Comparison of ENCODE assay signal across 8 cellular contexts in the genomic region with DNA sequence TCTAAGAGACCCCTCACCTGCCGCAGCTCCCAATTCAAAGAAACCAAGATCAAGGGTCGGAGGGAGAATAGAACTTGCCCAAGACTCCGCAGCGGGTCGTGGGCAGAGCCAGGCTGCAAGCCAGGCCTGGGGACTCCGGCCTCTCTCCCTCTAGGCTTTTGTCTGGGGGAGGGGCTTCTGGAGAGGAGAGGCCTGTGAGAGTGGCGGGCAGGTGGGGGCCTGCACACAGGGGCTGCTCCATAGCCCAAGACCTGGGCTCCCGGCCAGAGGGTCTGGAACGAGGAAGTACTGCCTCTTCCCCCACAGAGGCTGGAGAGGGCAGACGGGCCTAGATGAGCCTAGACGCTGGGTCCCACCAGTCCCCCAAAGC. TPM values are rescaled to one million over a fixed set of nuclear protein-coding genes. Genes with fewer than 3 reads are reported as not detected.
DNase-seq lines count a peak whose midpoint lies in the region; ATAC-seq, FAIRE-seq and TF ChIP-seq lines count a peak whose summit lies in the region.

No MANE protein-coding gene starts in this region.

- CTCF ChIA-PET in Caco-2 (lab: Charles Lee) (no interaction called here), H1 (lab: Charles Lee; ENCODE audit: partially characterized antibody) (interaction anchor here (1.0 to 1.9 kb wide), 6 partner anchors 8 to 162 kb away, joined by 3 to 13 read pairs (median 4); no protein-coding TSS in a partner anchor)

- H3K36me3 ChIP-seq in Caco-2 (ENCODE audit: control insufficient read depth, insufficient read depth, low read length) (no peaks in the 10 kb centered on the region), Peyer's patch (peaks cover 0 to 8% (median 0%) of the 10 kb centered on the region in 3 donors), H1 (ENCODE audit: control insufficient read depth in 2 of 4, insufficient read depth in 4 of 4, low read length in 3 of 4) (no peaks in the 10 kb centered on the region), neutrophil (no peaks in the 10 kb centered on the region)

- peak overlapping the region; percentile 47 for H3K27ac Mint-ChIP-seq in Caco-2 (ENCODE audit: unreplicated experiment)

- DNase-seq in Caco-2 (no peak), Peyer's patch (no peak), H1 (ENCODE audit: low read depth in 1 of 2, low spot score in 2 of 2) (peak in 1 of 2 experiments; percentile 56), HT-29 (ENCODE audit: low spot score) (no peak)

- no peak overlapping the region for H3K4me3 Mint-ChIP-seq in Caco-2 (ENCODE audit: unreplicated experiment)

- intact Hi-C loops in Caco-2 (cut with micrococcal nuclease; ENCODE audit: unreplicated experiment) = no loop called here

- H4K5ac ChIP-seq in H1 (ENCODE audit: insufficient read length, low read depth, low read length) = no peak overlapping the region

- no peak overlapping the region for H4K8ac ChIP-seq in H1 (ENCODE audit: extremely low read depth, insufficient read depth, low read length)

- TF ChIP-seq EP300 in H1 (IDR thresholded peaks at IDR 0.05; ENCODE audit: borderline replicate concordance in 1 of 2, low read depth in 2 of 2, low read length in 2 of 2) = no peak

- no peak overlapping the region for H3K9ac ChIP-seq in H1 (replicated peaks in 1 of 4; ENCODE audit: extremely low read depth in 1 of 4, low read depth in 3 of 4, low read length in 3 of 4)

- 0 out of 4 replicates have a peak overlapping the region, but pooled peaks of 1 of the 2 experiments have one; percentile 3 for H3K4me2 ChIP-seq in H1 (ENCODE audit: insufficient read depth in 1 of 2, low read depth in 2 of 2, low read length in 2 of 2)

- no peaks in the 10 kb centered on the region for H3K9me3 Mint-ChIP-seq in Caco-2 (ENCODE audit: unreplicated experiment)

- TF ChIP-seq POLR2A in Peyer's patch (IDR thresholded peaks at IDR 0.05) = no peak
- TF ChIP-seq POLR2A in H1 (IDR thresholded peaks at IDR 0.05; ENCODE audit: control extremely low read depth in 1 of 2, low read depth in 2 of 2, low read length in 2 of 2) = no peak

- no peak overlapping the region for H3K4ac ChIP-seq in H1 (replicated peaks; ENCODE audit: insufficient read length, low read depth, low read length)

- H3K79me1 ChIP-seq in H1 (ENCODE audit: low read depth, low read length) = no peaks in the 10 kb centered on the region

- peaks cover 0 to 1% of the 10 kb centered on the region in 2 experiments for H4K20me1 ChIP-seq in H1 (replicated peaks in 1 of 2; ENCODE audit: control insufficient read depth in 1 of 2, insufficient read depth in 2 of 2, low read length in 2 of 2)

- H4K91ac ChIP-seq in H1 (replicated peaks; ENCODE audit: insufficient read length, low read length) = no peak overlapping the region

- no peaks in the 10 kb centered on the region; the same call in 1 of the 2 replicates for H3K23me2 ChIP-seq in H1 (ENCODE audit: low read depth, low read length)

- H3K23ac ChIP-seq in H1 (ENCODE audit: insufficient read length) = no peak overlapping the region

- H2BK120ac ChIP-seq in H1 (replicated peaks; ENCODE audit: low read depth, low read length) = no peak overlapping the region

- no peak overlapping the region for H2BK12ac ChIP-seq in H1 (ENCODE audit: low read depth, low read length)

- no peaks in the 10 kb centered on the region for H3K79me2 ChIP-seq in H1 (ENCODE audit: control insufficient read depth in 1 of 2, insufficient read depth in 2 of 2, low read length in 2 of 2)

- peaks cover 7% of the 10 kb centered on the region for H3K4me1 Mint-ChIP-seq in Caco-2 (ENCODE audit: low read depth, unreplicated experiment)

- H2BK20ac ChIP-seq in H1 (ENCODE audit: low read length) = no peak overlapping the region

- H3K27me3 Mint-ChIP-seq in Caco-2 (ENCODE audit: insufficient read depth, unreplicated experiment) = no peaks in the 10 kb centered on the region

- FAIRE-seq in H1 (lab: Jason Lieb, UNC) = no peak

- no peak for TF ChIP-seq RAD21 in H1 (IDR thresholded peaks at IDR 0.05 in 1 of 2, conservative IDR thresholded peaks at IDR 0.05 in 1 of 2; ENCODE audit: low read depth in 2 of 2, low read length in 2 of 2)

- no peak overlapping the region for H3K56ac ChIP-seq in H1 (replicated peaks; ENCODE audit: insufficient read length, low read depth, low read length)

- peak overlapping the region; percentile 79; the same call in 1 of the 2 replicates for H2BK5ac ChIP-seq in H1 (ENCODE audit: low read depth, low read length)

- H3K36me3 Mint-ChIP-seq in Caco-2 (ENCODE audit: insufficient read depth, unreplicated experiment) = peaks cover 6% of the 10 kb centered on the region

- no peak overlapping the region for H2AK5ac ChIP-seq in H1 (ENCODE audit: low read depth, low read length)

- H3K4me1 ChIP-seq in Caco-2 (peaks cover 30% of the 10 kb centered on the region), Peyer's patch (peaks cover 0 to 57% (median 52%) of the 10 kb centered on the region in 4 donors), H1 (replicated peaks in 1 of 4; ENCODE audit: control insufficient read depth in 3 of 4, insufficient read depth in 4 of 4, low read length in 3 of 4) (peaks cover 3 to 25% (median 10%) of the 10 kb centered on the region in 4 experiments), neutrophil (ENCODE audit: control insufficient read depth in 1 of 2, insufficient read depth in 1 of 2, low read depth in 1 of 2, low read length in 1 of 2) (peaks cover 28 to 30% of the 10 kb centered on the region in 2 experiments)

- ATAC-seq in HG03565 (IDR thresholded peaks at IDR 0.05; ENCODE audit: unreplicated experiment) (no peak), GM21423 (IDR thresholded peaks at IDR 0.05; ENCODE audit: unreplicated experiment) (no peak), HG02623 (IDR thresholded peaks at IDR 0.05; ENCODE audit: unreplicated experiment) (no peak)

- H3K18ac ChIP-seq in H1 (ENCODE audit: extremely low read depth, low read length) = peak overlapping the region; percentile 53; the same call in 1 of the 2 replicates

- TF ChIP-seq CTCF in Caco-2 (IDR thresholded peaks at IDR 0.05; ENCODE audit: insufficient read depth in 1 of 2, low read depth in 1 of 2, low read length in 1 of 2, severe bottlenecking in 1 of 2, unreplicated experiment in 1 of 2) = no peak
- no peak for TF ChIP-seq CTCF in Peyer's patch (IDR thresholded peaks at IDR 0.05)
- no peak for TF ChIP-seq CTCF in H1 (IDR thresholded peaks at IDR 0.05; ENCODE audit: control extremely low read depth in 1 of 3, insufficient read depth in 1 of 3, low read depth in 1 of 3, low read length in 3 of 3)
- no peak for TF ChIP-seq CTCF in neutrophil (IDR thresholded peaks at IDR 0.05)

- H3K4me3 ChIP-seq in Caco-2 (ENCODE audit: low read depth, low read length) = no peak overlapping the region
- peak overlapping the region; percentile 9 to 34 (median 16) for H3K4me3 ChIP-seq in Peyer's patch
- H3K4me3 ChIP-seq in H1 (ENCODE audit: extremely low read depth in 1 of 4, insufficient read depth in 2 of 4, low read depth in 3 of 4, low read length in 4 of 4) = no peak overlapping the region
- H3K4me3 ChIP-seq in neutrophil (ENCODE audit: low read depth in 1 of 2, low read length in 1 of 2) = no peak overlapping the region

- H2BK15ac ChIP-seq in H1 (ENCODE audit: low read length) = no peak overlapping the region

- BruUV-seq in Caco-2 (replicated peaks; lab: Mats Ljungman, UMichigan) = no TSS peak

- no peak overlapping the region for H2AFZ ChIP-seq in H1 (ENCODE audit: low read length)

- H3K27ac ChIP-seq in Peyer's patch = peak overlapping the region; percentile 76 to 96 (median 88)
- H3K27ac ChIP-seq in H1 (ENCODE audit: low read depth, low read length) = 0 out of 2 replicates have a peak overlapping the region, but pooled peaks have one; percentile 12
- peak overlapping the region; percentile 58 for H3K27ac ChIP-seq in neutrophil

- no peak overlapping the region for H3K14ac ChIP-seq in H1 (ENCODE audit: insufficient read length)

- POLR2A ChIA-PET in Caco-2 (lab: Charles Lee) (no interaction called here), H1 (lab: Charles Lee; ENCODE audit: partially characterized antibody) (interaction anchor here (0.7 to 1.9 kb wide), 4 partner anchors 10 to 25 kb away, joined by 3 to 16 read pairs (median 4); a partner anchor contains a TSS)

- no peaks in the 10 kb centered on the region for H3K9me3 ChIP-seq in Caco-2
- H3K9me3 ChIP-seq in Peyer's patch = no peaks in the 10 kb centered on the region
- no peaks in the 10 kb centered on the region for H3K9me3 ChIP-seq in H1 (ENCODE audit: insufficient read depth in 2 of 2, low read depth in 1 of 2, low read length in 1 of 2)
- H3K9me3 ChIP-seq in neutrophil = no peaks in the 10 kb centered on the region

- H3K27me3 ChIP-seq in Caco-2 (replicated peaks; ENCODE audit: control insufficient read depth, insufficient read depth, low read length) (no peaks in the 10 kb centered on the region), Peyer's patch (no peaks in the 10 kb centered on the region), H1 (replicated peaks in 1 of 4; ENCODE audit: control insufficient read depth in 3 of 4, extremely low read depth in 1 of 4, insufficient read depth in 3 of 4, low read length in 3 of 4) (no peaks in the 10 kb centered on the region), neutrophil (no peaks in the 10 kb centered on the region)

- 78% methylated on average over 11 of the region's 11 CpGs; no CpG with 5 or more reads in 1 of the 2 experiments for WGBS in H1 (ENCODE audit: extremely low coverage in 1 of 2, insufficient coverage in 1 of 2, insufficient read length in 1 of 2, insufficient replicate concordance in 2 of 2, low coverage in 1 of 2, low lambda C conversion rate in 2 of 2, missing lambda C conversion rate in 1 of 2), 2 experiments

RNA-seq across cellular contexts. Expression of a gene that starts 5.1 kb away (rescaled TPM):
- 20.7 and 25.1 TPM in 2 replicates for total RNA-seq in Caco-2 (2022)
- 10 to 100 TPM in 3 of 4 donors, 1 to 10 TPM in 1; 7.7 to 88.3 (median 18.9) TPM for total RNA-seq in Peyer's patch
- 37.7 and 43.7 TPM in 2 replicates for total RNA-seq in H1 (2021; fragmentation: NEBNext Ultra II Directional; extraction: Animal tissue kit (Norgen Biotek cat#: 25700))
- polyA plus RNA-seq in H1 (2011; rRNA removed) = 64.4 and 72.9 TPM in 2 replicates
- polyA plus RNA-seq in H1 (2011; cell fraction: cytosol; rRNA removed) = 60.4 TPM
- 54.5 TPM for polyA plus RNA-seq in H1 (2011; cell fraction: nucleus; rRNA removed)
- polyA plus RNA-seq in H1 (2012, experiment 1 of 2) = 22.5 to 37.7 TPM (median 31.4 TPM) in 4 replicates
- polyA plus RNA-seq in H1 (2012, experiment 2 of 2) = 33.2 TPM
- 27.2 TPM for polyA plus RNA-seq in H1 (2013, experiment 1 of 2)
- polyA plus RNA-seq in H1 (2013, experiment 2 of 2) = 27.7 TPM
- polyA minus RNA-seq in H1 (2011; rRNA and poly(A)+ RNA removed) = 40.3 and 44.6 TPM in 2 replicates
- polyA minus RNA-seq in H1 (2011; cell fraction: cytosol; rRNA and poly(A)+ RNA removed) = 18.6 TPM
- 23.3 TPM for polyA minus RNA-seq in H1 (2011; cell fraction: nucleus; rRNA and poly(A)+ RNA removed)
- 14.5 and 16.6 TPM in 2 replicates for total RNA-seq in HT-29 (2014; rRNA removed; shearing (Covaris generic))

RNA-seq across cellular contexts. Expression of a gene that starts 12.3 kb away (rescaled TPM):
- total RNA-seq in Caco-2 (2022) (12.1 and 13.2 TPM in 2 replicates), Peyer's patch (100 to 1,000 TPM in 1 of 4 donors, 10 to 100 TPM in 3; 39.9 to 119 (median 46.7) TPM)
- 21.8 and 27.0 TPM in 2 replicates for total RNA-seq in H1 (2021; fragmentation: NEBNext Ultra II Directional; extraction: Animal tissue kit (Norgen Biotek cat#: 25700))
- 34.1 and 49.5 TPM in 2 replicates for polyA plus RNA-seq in H1 (2011; rRNA removed)
- 27.6 TPM for polyA plus RNA-seq in H1 (2011; cell fraction: cytosol; rRNA removed)
- 38.3 TPM for polyA plus RNA-seq in H1 (2011; cell fraction: nucleus; rRNA removed)
- polyA plus RNA-seq in H1 (2012, experiment 1 of 2) = 11.6 to 21.8 TPM (median 18.9 TPM) in 4 replicates
- polyA plus RNA-seq in H1 (2012, experiment 2 of 2) = 18.6 TPM
- 26.2 TPM for polyA plus RNA-seq in H1 (2013, experiment 1 of 2)
- polyA plus RNA-seq in H1 (2013, experiment 2 of 2) = 25.6 TPM
- polyA minus RNA-seq in H1 (2011; rRNA and poly(A)+ RNA removed) = 16.4 and 19.0 TPM in 2 replicates
- 32.7 TPM for polyA minus RNA-seq in H1 (2011; cell fraction: cytosol; rRNA and poly(A)+ RNA removed)
- 24.5 TPM for polyA minus RNA-seq in H1 (2011; cell fraction: nucleus; rRNA and poly(A)+ RNA removed)
- 60.1 and 84.2 TPM in 2 replicates for total RNA-seq in HT-29 (2014; rRNA removed; shearing (Covaris generic))

RNA-seq across cellular contexts. Expression of a gene that starts 26.1 kb away (rescaled TPM):
- total RNA-seq in Caco-2 (2022) (2.3 and 3.8 TPM in 2 replicates), Peyer's patch (1 to 10 TPM in 1 of 4 donors, not detected in 3; 2.5 TPM)
- 12.2 and 13.4 TPM in 2 replicates for total RNA-seq in H1 (2021; fragmentation: NEBNext Ultra II Directional; extraction: Animal tissue kit (Norgen Biotek cat#: 25700))
- polyA plus RNA-seq in H1 (2011; rRNA removed) = 15.4 and 27.4 TPM in 2 replicates
- 15.3 TPM for polyA plus RNA-seq in H1 (2011; cell fraction: cytosol; rRNA removed)
- polyA plus RNA-seq in H1 (2011; cell fraction: nucleus; rRNA removed) = 42.3 TPM
- polyA plus RNA-seq in H1 (2012, experiment 1 of 2) = 11.0 to 14.5 TPM (median 13.0 TPM) in 4 replicates
- polyA plus RNA-seq in H1 (2012, experiment 2 of 2) = 10.5 TPM
- polyA plus RNA-seq in H1 (2013, experiment 1 of 2) = 12.9 TPM
- polyA plus RNA-seq in H1 (2013, experiment 2 of 2) = 11.8 TPM
- polyA minus RNA-seq in H1 (2011; rRNA and poly(A)+ RNA removed) = 1.8 and 4.1 TPM in 2 replicates
- polyA minus RNA-seq in H1 (2011; cell fraction: cytosol; rRNA and poly(A)+ RNA removed) = 16.4 TPM
- polyA minus RNA-seq in H1 (2011; cell fraction: nucleus; rRNA and poly(A)+ RNA removed) = 10.7 TPM
- 1.2 and 3.8 TPM in 2 replicates for total RNA-seq in HT-29 (2014; rRNA removed; shearing (Covaris generic))

RNA-seq across cellular contexts. Expression of a gene that starts 27.0 kb away (rescaled TPM):
- total RNA-seq in Caco-2 (2022) (39.2 and 41.5 TPM in 2 replicates), Peyer's patch (10 to 100 TPM in 3 of 4 donors, 1 to 10 TPM in 1; 2.5 to 22.3 (median 18.4) TPM)
- 35.9 and 37.9 TPM in 2 replicates for total RNA-seq in H1 (2021; fragmentation: NEBNext Ultra II Directional; extraction: Animal tissue kit (Norgen Biotek cat#: 25700))
- 39.2 and 44.1 TPM in 2 replicates for polyA plus RNA-seq in H1 (2011; rRNA removed)
- polyA plus RNA-seq in H1 (2011; cell fraction: cytosol; rRNA removed) = 45.5 TPM
- 32.0 TPM for polyA plus RNA-seq in H1 (2011; cell fraction: nucleus; rRNA removed)
- 32.5 to 48.8 TPM (median 43.2 TPM) in 4 replicates for polyA plus RNA-seq in H1 (2012, experiment 1 of 2)
- 31.3 TPM for polyA plus RNA-seq in H1 (2012, experiment 2 of 2)
- 26.6 TPM for polyA plus RNA-seq in H1 (2013, experiment 1 of 2)
- 24.9 TPM for polyA plus RNA-seq in H1 (2013, experiment 2 of 2)
- polyA minus RNA-seq in H1 (2011; rRNA and poly(A)+ RNA removed) = 9.5 and 12.8 TPM in 2 replicates
- polyA minus RNA-seq in H1 (2011; cell fraction: cytosol; rRNA and poly(A)+ RNA removed) = 2.6 TPM
- polyA minus RNA-seq in H1 (2011; cell fraction: nucleus; rRNA and poly(A)+ RNA removed) = 6.3 TPM
- 85.0 and 101 TPM in 2 replicates for total RNA-seq in HT-29 (2014; rRNA removed; shearing (Covaris generic))

RNA-seq across cellular contexts. Expression of a gene that starts 33.2 kb away (rescaled TPM):
- total RNA-seq in Caco-2 (2022) (38.7 and 39.4 TPM in 2 replicates), Peyer's patch (10 to 100 TPM; 20.6 to 27.3 (median 22.1) TPM)
- total RNA-seq in H1 (2021; fragmentation: NEBNext Ultra II Directional; extraction: Animal tissue kit (Norgen Biotek cat#: 25700)) = 45.4 and 48.8 TPM in 2 replicates
- 95.4 and 110 TPM in 2 replicates for polyA plus RNA-seq in H1 (2011; rRNA removed)
- 55.5 TPM for polyA plus RNA-seq in H1 (2011; cell fraction: cytosol; rRNA removed)
- 67.9 TPM for polyA plus RNA-seq in H1 (2011; cell fraction: nucleus; rRNA removed)
- polyA plus RNA-seq in H1 (2012, experiment 1 of 2) = 34.5 to 60.4 TPM (median 57.6 TPM) in 4 replicates
- 64.1 TPM for polyA plus RNA-seq in H1 (2012, experiment 2 of 2)
- 39.2 TPM for polyA plus RNA-seq in H1 (2013, experiment 1 of 2)
- 39.2 TPM for polyA plus RNA-seq in H1 (2013, experiment 2 of 2)
- polyA minus RNA-seq in H1 (2011; rRNA and poly(A)+ RNA removed) = 37.7 and 56.7 TPM in 2 replicates
- 37.1 TPM for polyA minus RNA-seq in H1 (2011; cell fraction: cytosol; rRNA and poly(A)+ RNA removed)
- 41.0 TPM for polyA minus RNA-seq in H1 (2011; cell fraction: nucleus; rRNA and poly(A)+ RNA removed)
- 44.3 and 47.0 TPM in 2 replicates for total RNA-seq in HT-29 (2014; rRNA removed; shearing (Covaris generic))

Comparison
In these comparisons a context has a peak if more than half of its experiments do, and no peak if none do; other contexts are left out.
1. H3K4me3 ChIP-seq: peak in Peyer's patch (4 of 4); none in Caco-2 (single experiment), H1 (0 of 4) and neutrophil (0 of 2).
2. H3K27ac ChIP-seq: peak in every context shown above with its lines; median percentile 88 in Peyer's patch; 58 in neutrophil; 12 in H1.